8 cellular contexts compared by ENCODE assay signal in the genomic region with DNA sequence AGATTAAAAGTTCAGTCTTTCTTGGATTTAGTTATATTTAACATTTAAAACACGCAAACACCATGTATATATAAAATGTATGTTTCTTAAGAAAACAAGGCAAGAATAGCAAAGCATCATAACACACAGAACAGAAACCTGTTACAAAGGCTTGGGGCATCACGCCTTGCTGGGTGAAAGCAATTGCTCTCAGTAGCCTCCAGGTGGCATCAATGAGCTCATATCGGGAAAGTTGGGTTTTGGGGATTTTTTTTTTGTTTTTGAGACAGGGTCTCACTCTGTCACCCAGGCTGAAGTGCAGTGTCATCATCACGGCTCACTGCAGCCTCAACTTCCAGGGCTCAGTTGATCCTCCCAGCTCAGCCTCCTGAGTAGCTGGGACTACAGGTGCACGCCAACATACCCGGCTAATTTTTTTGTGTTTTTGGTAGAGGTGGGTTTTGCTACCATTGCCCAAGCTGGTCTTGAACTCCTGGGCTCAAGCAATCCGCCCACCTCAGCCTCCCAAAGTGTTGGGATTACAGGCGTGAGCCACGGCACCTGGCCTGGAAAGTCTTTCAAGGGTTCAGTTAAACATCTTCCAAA. TPM values are rescaled to one million over a fixed set of nuclear protein-coding genes. Genes with fewer than 3 reads are reported as not detected.
DNase-seq lines count a peak whose midpoint lies in the region; ATAC-seq and TF ChIP-seq lines count a peak whose summit lies in the region.

No MANE protein-coding gene starts in this region.

- ATAC-seq in natural killer cell, result peak; percentile 65 to 73 (median 67)
- ATAC-seq in aorta (ENCODE audit: low FRiP score), result no peak
- no peak for ATAC-seq in HG03039 (IDR thresholded peaks at IDR 0.05; ENCODE audit: unreplicated experiment)

- H3K36me3 Mint-ChIP-seq in endothelial cell (ENCODE audit: low read depth, unreplicated experiment) (peaks cover 20% of the 10 kb centered on the region), natural killer cell (peaks cover 7% of the 10 kb centered on the region)

- no peak overlapping the region for H3K27ac ChIP-seq in aorta (ENCODE audit: low read depth in 1 of 2, low read length in 2 of 2)

- no peak overlapping the region for H3K4me3 Mint-ChIP-seq in endothelial cell (ENCODE audit: unreplicated experiment)
- H3K4me3 Mint-ChIP-seq in natural killer cell, result no peak overlapping the region

- intact Hi-C loops in natural killer cell (cut with micrococcal nuclease) (loop anchor here (1.0 kb wide), 1 partner anchor 213 kb away; no protein-coding TSS in a partner anchor), aorta (cut with DNase I) (loop anchor here in 1 of 2 donors (10.0 kb wide), 1 partner anchor 55 kb away; the partner anchor contains the start of genes CYB5D2 and ZZEF1)

- DNase-seq in NCI-H1417 (lab: John Stamatoyannopoulos, UW) (peak; percentile 4 to 50 (median 13)), NCI-H1417 treated with DMSO at 0.1 percent for 48 hours (lab: John Stamatoyannopoulos, UW) (no peak), T follicular helper cell (ENCODE audit: low read depth) (peak; percentile 9), endothelial cell (ENCODE audit: low spot score) (peak; percentile 51), natural killer cell (no peak), aorta (no peak)

- peak; percentile 41 for TF ChIP-seq RAD21 in Ishikawa (IDR thresholded peaks at IDR 0.05; ENCODE audit: low read depth)

- peaks cover 9% of the 10 kb centered on the region for H3K4me1 Mint-ChIP-seq in endothelial cell (ENCODE audit: unreplicated experiment)
- peaks cover 0 to 4% of the 10 kb centered on the region in 2 donors for H3K4me1 Mint-ChIP-seq in natural killer cell

- H3K9me3 ChIP-seq in aorta (ENCODE audit: control insufficient read depth, low read length), result no peaks in the 10 kb centered on the region

- H3K27me3 Mint-ChIP-seq in endothelial cell (ENCODE audit: unreplicated experiment), result peaks cover 2% of the 10 kb centered on the region
- H3K27me3 Mint-ChIP-seq in natural killer cell (ENCODE audit: low read depth in 2 of 2), result no peaks in the 10 kb centered on the region

- H3K4me1 ChIP-seq in aorta (ENCODE audit: control insufficient read depth in 1 of 2, insufficient read depth in 2 of 2, low read length in 2 of 2), result peaks cover 0 to 9% of the 10 kb centered on the region in 2 donors

- peaks cover 0 to 2% of the 10 kb centered on the region in 2 donors for H3K36me3 ChIP-seq in aorta (ENCODE audit: control insufficient read depth in 1 of 2, insufficient read depth in 2 of 2, low read length in 1 of 2)

- TF ChIP-seq CTCF in endothelial cell (IDR thresholded peaks at IDR 0.05; ENCODE audit: unreplicated experiment) (peak; percentile 67), natural killer cell (IDR thresholded peaks at IDR 0.05) (peak; percentile 80)

- WGBS in aorta, 2 donors, result 71 to 72% methylated on average over 9 of the region's 9 CpGs

- H3K9me3 Mint-ChIP-seq in endothelial cell (ENCODE audit: unreplicated experiment), result no peaks in the 10 kb centered on the region
- H3K9me3 Mint-ChIP-seq in natural killer cell, result no peaks in the 10 kb centered on the region

- H3K27ac Mint-ChIP-seq in endothelial cell (ENCODE audit: unreplicated experiment) (no peak overlapping the region), natural killer cell (no peak overlapping the region)

- H3K27me3 ChIP-seq in aorta (ENCODE audit: control insufficient read depth in 1 of 2, insufficient read depth in 2 of 2, low read length in 1 of 2), result no peaks in the 10 kb centered on the region

- H3K4me3 ChIP-seq in aorta (ENCODE audit: low read length in 2 of 2), result no peak overlapping the region

- no peak for TF ChIP-seq EP300 in Ishikawa (IDR thresholded peaks at IDR 0.05; ENCODE audit: borderline replicate concordance)

TF ChIP-seq in Ishikawa, 13 proteins besides CTCF, POLR2A, EP300 and RAD21:
- TF ChIP-seq ZBTB7A (IDR thresholded peaks at IDR 0.05; ENCODE audit: low read depth), result no peak
- no peak for TF ChIP-seq NFIC (IDR thresholded peaks at IDR 0.05)
- TF ChIP-seq CEBPB (IDR thresholded peaks at IDR 0.05), result no peak
- no peak for TF ChIP-seq MAX (IDR thresholded peaks at IDR 0.05)
- no peak for TF ChIP-seq TAF1 (IDR thresholded peaks at IDR 0.05; ENCODE audit: low read depth)
- TF ChIP-seq, protein P1, sequence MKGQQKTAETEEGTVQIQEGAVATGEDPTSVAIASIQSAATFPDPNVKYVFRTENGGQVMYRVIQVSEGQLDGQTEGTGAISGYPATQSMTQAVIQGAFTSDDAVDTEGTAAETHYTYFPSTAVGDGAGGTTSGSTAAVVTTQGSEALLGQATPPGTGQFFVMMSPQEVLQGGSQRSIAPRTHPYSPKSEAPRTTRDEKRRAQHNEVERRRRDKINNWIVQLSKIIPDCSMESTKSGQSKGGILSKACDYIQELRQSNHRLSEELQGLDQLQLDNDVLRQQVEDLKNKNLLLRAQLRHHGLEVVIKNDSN (IDR thresholded peaks at IDR 0.05), result no peak
- no peak for TF ChIP-seq CREB1 (IDR thresholded peaks at IDR 0.05; ENCODE audit: low read depth)
- no peak for TF ChIP-seq REST (IDR thresholded peaks at IDR 0.05; ENCODE audit: low read depth)
- TF ChIP-seq YY1 (IDR thresholded peaks at IDR 0.05; ENCODE audit: low read depth), result no peak
- TF ChIP-seq EGR1 (IDR thresholded peaks at IDR 0.05), result no peak
- TF ChIP-seq TEAD4 (IDR thresholded peaks at IDR 0.05), result no peak
- TF ChIP-seq FOXM1 (IDR thresholded peaks at IDR 0.05; ENCODE audit: borderline replicate concordance, low read depth), result no peak
- no peak for TF ChIP-seq TCF12 (IDR thresholded peaks at IDR 0.05; ENCODE audit: low read depth)

RNA-seq across cellular contexts. Expression of gene CYB5D2, which starts 56.9 kb away (rescaled TPM):
- total RNA-seq in endothelial cell (ENCODE audit: unreplicated experiment) (29.9 TPM), natural killer cell (1 to 10 TPM; 5.3 to 7.1 (median 6.4) TPM), aorta (10 to 100 TPM; 13.7 to 17.9 TPM)
- polyA plus RNA-seq in aorta, result 10 to 100 TPM; 14.8 to 30.3 TPM

RNA-seq across cellular contexts. Expression of gene ZZEF1, which starts 57.1 kb away (rescaled TPM):
- total RNA-seq in endothelial cell (ENCODE audit: unreplicated experiment) (43.3 TPM), natural killer cell (100 to 1,000 TPM; 102 to 126 (median 125) TPM), aorta (10 to 100 TPM; 64.4 to 68.5 TPM)
- polyA plus RNA-seq in aorta, result 10 to 100 TPM; 11.0 to 18.9 TPM

Comparison
In these comparisons a context has a peak if more than half of its experiments do, and no peak if none do; other contexts are left out.
1. DNase-seq: peak in NCI-H1417 (3 of 3), T follicular helper cell (single experiment) and endothelial cell (single experiment); none in NCI-H1417 treated with DMSO at 0.1 percent for 48 hours (single experiment), natural killer cell (single experiment) and aorta (0 of 2).
2. ATAC-seq: peak in natural killer cell (3 of 3); none in aorta (single experiment) and HG03039 (single experiment).